Comparison of ENCODE assay signal across 8 cellular contexts in genomic region chr12:109999649-109999971, GRCh38. TPM values are rescaled to one million over a fixed set of nuclear protein-coding genes. Genes with fewer than 3 reads are reported as not detected.
DNase-seq lines count a peak whose midpoint lies in the region; ATAC-seq and TF ChIP-seq lines count a peak whose summit lies in the region.

No MANE protein-coding gene starts in this region.

- H3K27ac ChIP-seq in mesodermal cell (ENCODE audit: low read depth, low read length, severe bottlenecking), result no peak overlapping the region
- H3K27ac ChIP-seq in urinary bladder (ENCODE audit: low read depth), result no peak overlapping the region

- H3K4me1 Mint-ChIP-seq in activated naive CD4-positive, alpha-beta T cell treated with anti-CD3 and anti-CD28 coated beads, Interleukin-2, amount 50 U/mL, for 24 hours, result peaks cover 66% of the 10 kb centered on the region
- H3K4me1 Mint-ChIP-seq in brain, result peaks cover 70% of the 10 kb centered on the region

- no peak for ATAC-seq in HG02840 (IDR thresholded peaks at IDR 0.05; ENCODE audit: low FRiP score, unreplicated experiment)

- H3K27ac Mint-ChIP-seq in activated naive CD4-positive, alpha-beta T cell treated with anti-CD3 and anti-CD28 coated beads, Interleukin-2, amount 50 U/mL, for 24 hours, result peak overlapping the region; percentile 98
- peak overlapping the region; percentile 91 to 96 (median 93) for H3K27ac Mint-ChIP-seq in brain

- TF ChIP-seq CTCF in brain (conservative IDR thresholded peaks at IDR 0.05), result no peak

- WGBS in mesodermal cell (ENCODE audit: insufficient coverage in 2 of 2), 2 experiments, result 1 to 2% methylated on average over 13 to 16 of the region's 27 CpGs
- under 1% methylated on average over 27 of the region's 27 CpGs for WGBS in urinary bladder

- peaks cover 2% of the 10 kb centered on the region for H3K36me3 ChIP-seq in mesodermal cell (ENCODE audit: control insufficient read depth, insufficient read depth, low read length)
- H3K36me3 ChIP-seq in urinary bladder (ENCODE audit: insufficient read depth), result no peaks in the 10 kb centered on the region

- DNase-seq in activated naive CD4-positive, alpha-beta T cell treated with Interleukin-2 at 50 U/mL for 16 hours, result no peak
- DNase-seq in HuH-7.5 (ENCODE audit: low spot score) (no peak), SKM-1 (lab: John Stamatoyannopoulos, UW; ENCODE audit: unreplicated experiment) (no peak)

- H3K4me3 ChIP-seq in mesodermal cell (ENCODE audit: extremely low read depth, insufficient read depth, low read length, poor library complexity, severe bottlenecking) (peak overlapping the region; percentile 77), urinary bladder (ENCODE audit: low read depth, low read length) (peak overlapping the region; percentile 99)

- peak overlapping the region; percentile 100 for H3K4me3 Mint-ChIP-seq in activated naive CD4-positive, alpha-beta T cell treated with anti-CD3 and anti-CD28 coated beads, Interleukin-2, amount 50 U/mL, for 24 hours
- H3K4me3 Mint-ChIP-seq in brain, result peak overlapping the region; percentile 96 to 100 (median 100)

- no peaks in the 10 kb centered on the region for H3K9me3 ChIP-seq in mesodermal cell (ENCODE audit: control insufficient read depth, low read length)

- H3K36me3 Mint-ChIP-seq in activated naive CD4-positive, alpha-beta T cell treated with anti-CD3 and anti-CD28 coated beads, Interleukin-2, amount 50 U/mL, for 24 hours, result no peaks in the 10 kb centered on the region
- peaks cover 1% of the 10 kb centered on the region for H3K36me3 Mint-ChIP-seq in brain

- H3K4me1 ChIP-seq in mesodermal cell (ENCODE audit: control insufficient read depth, insufficient read depth, low read length, poor library complexity, severe bottlenecking) (peaks cover 5% of the 10 kb centered on the region), urinary bladder (ENCODE audit: insufficient read depth) (no peaks in the 10 kb centered on the region)

- no peaks in the 10 kb centered on the region for H3K27me3 Mint-ChIP-seq in activated naive CD4-positive, alpha-beta T cell treated with anti-CD3 and anti-CD28 coated beads, Interleukin-2, amount 50 U/mL, for 24 hours
- peaks cover 19% of the 10 kb centered on the region for H3K27me3 Mint-ChIP-seq in brain

- H3K9me3 Mint-ChIP-seq in activated naive CD4-positive, alpha-beta T cell treated with anti-CD3 and anti-CD28 coated beads, Interleukin-2, amount 50 U/mL, for 24 hours, result no peaks in the 10 kb centered on the region
- H3K9me3 Mint-ChIP-seq in brain, result peaks cover 0 to 2% (median 0%) of the 10 kb centered on the region in 5 experiments

RNA-seq across cellular contexts. Expression of gene ANKRD13A, which starts 0.4 kb away (rescaled TPM):
- 28.1 TPM for polyA plus RNA-seq in brain (ENCODE audit: insufficient read depth, low read depth, low replicate concordance)
- 20.2 TPM for polyA plus RNA-seq in mesodermal cell (2013, experiment 1 of 2)
- polyA plus RNA-seq in mesodermal cell (2013, experiment 2 of 2), result 19.2 TPM
- total RNA-seq in urinary bladder, result 63.4 TPM
- 40.4 TPM for polyA plus RNA-seq in urinary bladder

RNA-seq across cellular contexts. Expression of gene GIT2, which starts 3.4 kb away (rescaled TPM):
- polyA plus RNA-seq in brain (ENCODE audit: insufficient read depth, low read depth, low replicate concordance), result 12.7 TPM
- polyA plus RNA-seq in mesodermal cell (2013, experiment 1 of 2), result 25.5 TPM
- 24.7 TPM for polyA plus RNA-seq in mesodermal cell (2013, experiment 2 of 2)
- total RNA-seq in urinary bladder, result 66.0 TPM
- polyA plus RNA-seq in urinary bladder, result 23.0 TPM

RNA-seq across cellular contexts. Expression of gene C12orf76, which starts 48.7 kb away (rescaled TPM):
- polyA plus RNA-seq in brain (ENCODE audit: insufficient read depth, low read depth, low replicate concordance) (56.1 TPM), urinary bladder (14.7 TPM)
- polyA plus RNA-seq in mesodermal cell (2013, experiment 1 of 2), result 19.7 TPM
- polyA plus RNA-seq in mesodermal cell (2013, experiment 2 of 2), result 18.1 TPM
- total RNA-seq in urinary bladder, result 21.1 TPM
